ENCODE assay signal across 17 cellular contexts in genomic region chr9:116467740-116468351, GRCh38.
A peak's percentile ranks its signal among the peaks of the same experiment; 100 is the strongest.
DNase-seq lines count a peak whose midpoint lies in the region; ATAC-seq, FAIRE-seq and TF ChIP-seq lines count a peak whose summit lies in the region.
"Had no signal": no experiment of that assay in that cellular context is flagged by ENCODE, and none has a peak within 500 bp of the region (broad histone marks: within the 10 kb centered on the region; RNA-seq: fewer than 3 reads in every experiment).

No MANE protein-coding gene starts in this region.

- WGBS in right lobe of liver (ENCODE audit: insufficient coverage, low coverage, low lambda C conversion rate, missing lambda C conversion rate) = 33% methylated on average over 3 of the region's 3 CpGs
- WGBS in HepG2 (ENCODE audit: low lambda C conversion rate) = 77% methylated on average over 3 of the region's 3 CpGs
- 79% methylated on average over 3 of the region's 3 CpGs; no CpG with 5 or more reads in 1 of the 2 experiments for whole genome bisulfite sequencing in H1 (ENCODE audit: extremely low coverage in 1 of 2, insufficient coverage in 1 of 2, insufficient read length in 1 of 2, insufficient replicate concordance in 2 of 2, low coverage in 1 of 2, low lambda C conversion rate in 2 of 2, missing lambda C conversion rate in 1 of 2), 2 experiments
- WGBS in mesenchymal stem cell = 90% methylated on average over 3 of the region's 3 CpGs
- WGBS in smooth muscle cell (ENCODE audit: low lambda C conversion rate) = 50% methylated on average over 3 of the region's 3 CpGs

- POLR2A ChIA-PET in HepG2 (lab: Yijun Ruan, JAX) (no interaction called here), H1 (lab: Charles Lee; ENCODE audit: partially characterized antibody) (no interaction called here)

- H3K79me1 ChIP-seq in H1 (ENCODE audit: low read depth, low read length) (no peaks in the 10 kb centered on the region), mesenchymal stem cell (replicated peaks; ENCODE audit: low read length, poor library complexity, severe bottlenecking) (no peaks in the 10 kb centered on the region)

- H2AFZ ChIP-seq in HepG2 (ENCODE audit: low read length) = no peak overlapping the region
- H2AFZ ChIP-seq in H1 (ENCODE audit: low read length) = no peak overlapping the region
- H2AFZ ChIP-seq in mesenchymal stem cell (ENCODE audit: low read depth, low read length) = no peak overlapping the region
- H2AFZ ChIP-seq in smooth muscle cell (ENCODE audit: low read depth) = no peak overlapping the region
- H2AFZ ChIP-seq: GM23338 had no signal

- no peaks in the 10 kb centered on the region for H3K79me2 ChIP-seq in HepG2 (ENCODE audit: insufficient read depth, low read length)
- no peaks in the 10 kb centered on the region for H3K79me2 ChIP-seq in H1 (ENCODE audit: control insufficient read depth in 1 of 2, insufficient read depth in 2 of 2, low read length in 2 of 2)
- H3K79me2 ChIP-seq in smooth muscle cell (ENCODE audit: low read depth) = no peaks in the 10 kb centered on the region

- no peaks in the 10 kb centered on the region for H3K9me3 ChIP-seq in right lobe of liver
- H3K9me3 ChIP-seq in HepG2 (ENCODE audit: low read length) = no peaks in the 10 kb centered on the region
- no peaks in the 10 kb centered on the region for H3K9me3 ChIP-seq in H1 (ENCODE audit: insufficient read depth in 2 of 2, low read depth in 1 of 2, low read length in 1 of 2)
- H3K9me3 ChIP-seq in mesenchymal stem cell (ENCODE audit: control insufficient read depth, low read length) = no peaks in the 10 kb centered on the region
- H3K9me3 ChIP-seq in smooth muscle cell (replicated peaks; ENCODE audit: low read depth) = no peaks in the 10 kb centered on the region
- H3K9me3 ChIP-seq: HAP-1 had no signal

- no peak overlapping the region for H3K27ac ChIP-seq in right lobe of liver
- H3K27ac ChIP-seq in HepG2 (ENCODE audit: extremely low read length, insufficient read depth, low read length) = no peak overlapping the region
- no peak overlapping the region for H3K27ac ChIP-seq in H1 (ENCODE audit: low read depth, low read length)
- H3K27ac ChIP-seq in mesenchymal stem cell (ENCODE audit: low read length, poor library complexity, severe bottlenecking) = no peak overlapping the region
- no peak overlapping the region for H3K27ac ChIP-seq in smooth muscle cell (ENCODE audit: low read depth)
- H3K27ac ChIP-seq: 22Rv1 had no signal

- H2BK120ac ChIP-seq in H1 (replicated peaks; ENCODE audit: low read depth, low read length) (no peak overlapping the region), mesenchymal stem cell (ENCODE audit: low read depth, low read length) (no peak overlapping the region)

- TF ChIP-seq EP300 in HepG2 (IDR thresholded peaks at IDR 0.05; ENCODE audit: low read depth in 2 of 2, low read length in 2 of 2) (no peak), HepG2 (CRISPR knock-in tag; IDR thresholded peaks at IDR 0.05; ENCODE audit: borderline replicate concordance) (no peak), H1 (IDR thresholded peaks at IDR 0.05; ENCODE audit: borderline replicate concordance in 1 of 2, low read depth in 2 of 2, low read length in 2 of 2) (no peak)

- H3K14ac ChIP-seq in H1 (ENCODE audit: insufficient read length) = no peak overlapping the region
- H3K14ac ChIP-seq in mesenchymal stem cell (ENCODE audit: low read length in 2 of 2) = no peak overlapping the region

- H3K18ac ChIP-seq in H1 (ENCODE audit: extremely low read depth, low read length) (no peak overlapping the region), mesenchymal stem cell (ENCODE audit: low read depth in 1 of 2, low read length in 2 of 2) (no peak overlapping the region)

- no peak overlapping the region for H4K91ac ChIP-seq in H1 (replicated peaks; ENCODE audit: insufficient read length, low read length)
- H4K91ac ChIP-seq in mesenchymal stem cell (ENCODE audit: low read length) = no peak overlapping the region

- H2BK15ac ChIP-seq in H1 (ENCODE audit: low read length) (no peak overlapping the region), mesenchymal stem cell (ENCODE audit: low read depth, poor library complexity, severe bottlenecking) (no peak overlapping the region)

- intact Hi-C loops in right lobe of liver (cut with DNase I) (no loop called here), HepG2 (cut with micrococcal nuclease; ENCODE audit: unreplicated experiment) (loop anchor here (10.0 kb wide), 1 partner anchor 133 kb away; no protein-coding TSS in a partner anchor)

- H2BK12ac ChIP-seq in H1 (ENCODE audit: low read depth, low read length) = peak overlapping the region; percentile 71; the same call in 1 of the 2 replicates
- H2BK12ac ChIP-seq in mesenchymal stem cell (ENCODE audit: low read length in 2 of 2) = no peak overlapping the region

- peaks cover 15% of the 10 kb centered on the region for H3F3A ChIP-seq in smooth muscle cell (ENCODE audit: low read depth)

- H4K5ac ChIP-seq in H1 (ENCODE audit: insufficient read length, low read depth, low read length) = no peak overlapping the region

- H2AK5ac ChIP-seq in H1 (ENCODE audit: low read depth, low read length) = no peak overlapping the region
- no peak overlapping the region for H2AK5ac ChIP-seq in mesenchymal stem cell (ENCODE audit: low read length, severe bottlenecking)

- H3K4me1 ChIP-seq in right lobe of liver (peaks cover 0 to 20% (median 0%) of the 10 kb centered on the region in 4 donors), HepG2 (ENCODE audit: insufficient read depth, low read length) (no peaks in the 10 kb centered on the region), H1 (replicated peaks in 1 of 4; ENCODE audit: control insufficient read depth in 3 of 4, insufficient read depth in 4 of 4, low read length in 3 of 4) (peaks cover 4 to 26% (median 15%) of the 10 kb centered on the region in 4 experiments), mesenchymal stem cell (ENCODE audit: control insufficient read depth, insufficient read depth, low read depth, low read length) (peaks cover 2% of the 10 kb centered on the region), smooth muscle cell (ENCODE audit: low read depth) (peaks cover 32% of the 10 kb centered on the region)

- no peak overlapping the region for H2BK5ac ChIP-seq in H1 (ENCODE audit: low read depth, low read length)
- no peak overlapping the region for H2BK5ac ChIP-seq in mesenchymal stem cell (ENCODE audit: low read depth, low read length, poor library complexity, severe bottlenecking)

- H3K4ac ChIP-seq in H1 (replicated peaks; ENCODE audit: insufficient read length, low read depth, low read length) (no peak overlapping the region), mesenchymal stem cell (ENCODE audit: low read depth in 1 of 2, low read length in 2 of 2) (no peak overlapping the region)

- no peak overlapping the region for H4K8ac ChIP-seq in H1 (ENCODE audit: extremely low read depth, insufficient read depth, low read length)
- no peak overlapping the region for H4K8ac ChIP-seq in mesenchymal stem cell (ENCODE audit: low read length)

- H4K20me1 ChIP-seq in HepG2 (ENCODE audit: insufficient read depth, low read length) (no peaks in the 10 kb centered on the region), H1 (replicated peaks in 1 of 2; ENCODE audit: control insufficient read depth in 1 of 2, insufficient read depth in 2 of 2, low read length in 2 of 2) (no peaks in the 10 kb centered on the region), smooth muscle cell (ENCODE audit: low read depth) (no peaks in the 10 kb centered on the region)

- H3K4me3 ChIP-seq in right lobe of liver (no peak overlapping the region), HepG2 (replicated peaks in 1 of 3; ENCODE audit: insufficient read depth in 1 of 3, low read depth in 2 of 3, low read length in 3 of 3) (no peak overlapping the region), H1 (ENCODE audit: extremely low read depth in 1 of 4, insufficient read depth in 2 of 4, low read depth in 3 of 4, low read length in 4 of 4) (no peak overlapping the region), mesenchymal stem cell (ENCODE audit: insufficient read depth in 1 of 2, low read depth in 1 of 2, low read length in 2 of 2) (no peak overlapping the region), smooth muscle cell (no peak overlapping the region)
- H3K4me3 ChIP-seq: GM23338, HAP-1 had no signal

- H3K23me2 ChIP-seq in H1 (ENCODE audit: low read depth, low read length) = no peaks in the 10 kb centered on the region

- TF ChIP-seq CTCF in right lobe of liver (IDR thresholded peaks at IDR 0.05) = no peak
- no peak for TF ChIP-seq CTCF in HepG2 (CRISPR knock-in tag; IDR thresholded peaks at IDR 0.05)
- TF ChIP-seq CTCF in H1 (IDR thresholded peaks at IDR 0.05; ENCODE audit: control extremely low read depth in 1 of 3, insufficient read depth in 1 of 3, low read depth in 1 of 3, low read length in 3 of 3) = no peak
- no peak for TF ChIP-seq CTCF in smooth muscle cell (IDR thresholded peaks at IDR 0.05; ENCODE audit: borderline replicate concordance, insufficient read depth, poor library complexity, severe bottlenecking)

- H3K23ac ChIP-seq in H1 (ENCODE audit: insufficient read length) (no peak overlapping the region), mesenchymal stem cell (ENCODE audit: low read length in 2 of 2) (no peak overlapping the region)

- H3K4me2 ChIP-seq in HepG2 (ENCODE audit: low read depth, low read length) = no peak overlapping the region
- H3K4me2 ChIP-seq in H1 (ENCODE audit: insufficient read depth in 1 of 2, low read depth in 2 of 2, low read length in 2 of 2) = no peak overlapping the region
- H3K4me2 ChIP-seq in mesenchymal stem cell (ENCODE audit: low read length, poor library complexity, severe bottlenecking) = no peak overlapping the region
- H3K4me2 ChIP-seq in smooth muscle cell = peak overlapping the region; percentile 16
- H3K4me2 ChIP-seq: GM23338 had no signal

- 0 out of 2 replicates have a peak overlapping the region, but pooled peaks have one; percentile 66 for H2BK20ac ChIP-seq in H1 (ENCODE audit: low read length)

- DNase-seq in right lobe of liver (peak in 1 of 3 donors; percentile 68), HepG2 (ENCODE audit: low spot score) (no peak), H1 (ENCODE audit: low read depth in 1 of 2, low spot score in 2 of 2) (no peak), mesenchymal stem cell (peak; percentile 11), smooth muscle cell (lab: John Stamatoyannopoulos, UW; ENCODE audit: unreplicated experiment) (no peak), T-helper 2 cell (no peak), iPS-NIHi7 (ENCODE audit: extremely low spot score) (no peak)
- DNase-seq: CD8-positive, alpha-beta T cell; COR-L47; DMS153; DND-41; IMR-90 had no signal

- no peak overlapping the region for H3K56ac ChIP-seq in H1 (replicated peaks; ENCODE audit: insufficient read length, low read depth, low read length)

- in situ Hi-C loops in HepG2 (cut with HindIII; ENCODE audit: extremely low pct_ligation_motif_present, low pct_unique_long_range_greater_than_20kb) = no loop called here

- TF ChIP-seq POLR2A in right lobe of liver (IDR thresholded peaks at IDR 0.05) (no peak), HepG2 (IDR thresholded peaks at IDR 0.05; ENCODE audit: insufficient read depth in 1 of 2, low read depth in 2 of 2, low read length in 2 of 2) (no peak), H1 (IDR thresholded peaks at IDR 0.05; ENCODE audit: control extremely low read depth in 1 of 2, low read depth in 2 of 2, low read length in 2 of 2) (no peak)

- FAIRE-seq in HepG2 (lab: Jason Lieb, UNC) = no peak
- FAIRE-seq in H1 (lab: Jason Lieb, UNC) = no peak
- FAIRE-seq: D721Med had no signal

- BruUV-seq in HepG2 (replicated peaks; lab: Mats Ljungman, UMichigan) = no TSS peak

- ATAC-seq in right lobe of liver (peak; percentile 77 to 94 (median 84)), HepG2 (no peak), HG03139 (IDR thresholded peaks at IDR 0.05; ENCODE audit: unreplicated experiment) (no peak)
- ATAC-seq: CD8-positive, alpha-beta T cell; GM23338 had no signal

- CTCF ChIA-PET in HepG2 (lab: Yijun Ruan, JAX; ENCODE audit: low intra/inter-chr PET ratio, low total read pairs) (no interaction called here), H1 (lab: Charles Lee; ENCODE audit: partially characterized antibody) (interaction anchor here (0.6 to 1.3 kb wide), 3 partner anchors 9 to 122 kb away, joined by 3 to 4 read pairs (median 3); no protein-coding TSS in a partner anchor)

- H3K27me3 ChIP-seq in right lobe of liver (no peaks in the 10 kb centered on the region), HepG2 (ENCODE audit: control insufficient read depth in 1 of 2, insufficient read depth in 2 of 2, low read length in 2 of 2) (no peaks in the 10 kb centered on the region), H1 (replicated peaks in 1 of 4; ENCODE audit: control insufficient read depth in 3 of 4, extremely low read depth in 1 of 4, insufficient read depth in 3 of 4, low read length in 3 of 4) (no peaks in the 10 kb centered on the region), mesenchymal stem cell (ENCODE audit: control insufficient read depth in 1 of 2, insufficient read depth in 1 of 2, low read length in 2 of 2) (no peaks in the 10 kb centered on the region), smooth muscle cell (ENCODE audit: low read depth) (no peaks in the 10 kb centered on the region)

- H3K36me3 ChIP-seq in right lobe of liver (no peaks in the 10 kb centered on the region), HepG2 (replicated peaks in 1 of 2; ENCODE audit: control insufficient read depth in 1 of 2, insufficient read depth in 2 of 2, low read length in 2 of 2) (no peaks in the 10 kb centered on the region), H1 (ENCODE audit: control insufficient read depth in 2 of 4, insufficient read depth in 4 of 4, low read length in 3 of 4) (no peaks in the 10 kb centered on the region), mesenchymal stem cell (ENCODE audit: control insufficient read depth in 1 of 2, insufficient read depth in 2 of 2, low read depth in 1 of 2, low read length in 2 of 2) (peaks cover 0 to 7% of the 10 kb centered on the region in 2 experiments), smooth muscle cell (ENCODE audit: low read depth) (no peaks in the 10 kb centered on the region)
- H3K36me3 ChIP-seq: HAP-1 had no signal

- H3K9ac ChIP-seq in HepG2 (ENCODE audit: insufficient read depth, low read depth, low read length) (no peak overlapping the region), H1 (replicated peaks in 1 of 4; ENCODE audit: extremely low read depth in 1 of 4, low read depth in 3 of 4, low read length in 3 of 4) (no peak overlapping the region), mesenchymal stem cell (ENCODE audit: low read length) (no peak overlapping the region), smooth muscle cell (ENCODE audit: low read depth) (no peak overlapping the region)

- TF ChIP-seq RAD21 in HepG2 (CRISPR knock-in tag; IDR thresholded peaks at IDR 0.05) = no peak
- TF ChIP-seq RAD21 in H1 (IDR thresholded peaks at IDR 0.05 in 1 of 2, conservative IDR thresholded peaks at IDR 0.05 in 1 of 2; ENCODE audit: low read depth in 2 of 2, low read length in 2 of 2) = no peak

Comparison
In these comparisons a context has a peak if more than half of its experiments do, and no peak if none do; other contexts are left out.
1. ATAC-seq: peak in right lobe of liver (4 of 4); none in HepG2 (single experiment) and HG03139 (single experiment).